In the genomic region with DNA sequence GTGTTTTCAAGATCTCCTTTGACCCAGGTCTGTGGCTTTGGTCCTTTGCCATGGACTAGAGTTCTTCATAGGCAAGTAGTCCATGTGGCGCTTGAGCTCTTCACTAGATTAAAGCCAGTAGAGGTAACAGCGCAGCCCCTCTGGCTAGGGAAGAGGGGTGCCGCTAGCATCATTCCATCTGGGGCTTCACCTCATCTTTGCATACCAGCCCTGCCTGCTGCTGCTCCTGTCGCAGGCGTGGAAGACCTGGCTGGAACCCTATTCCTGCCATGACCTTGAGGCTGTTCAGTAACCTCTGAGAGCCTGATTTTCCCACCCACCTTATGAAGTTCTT, we compare ENCODE assay signal across 11 cellular contexts.
DNase-seq lines count a peak whose midpoint lies in the region; ATAC-seq, FAIRE-seq and TF ChIP-seq lines count a peak whose summit lies in the region.
"Had no signal": no experiment of that assay in that cellular context is flagged by ENCODE, and none has a peak within 500 bp of the region (broad histone marks: within the 10 kb centered on the region; RNA-seq: fewer than 3 reads in every experiment).

No MANE protein-coding gene starts in this region.

- H3K36me3 Mint-ChIP-seq in CD4-positive, alpha-beta T cell (ENCODE audit: low read depth): no peaks in the 10 kb centered on the region
- H3K36me3 Mint-ChIP-seq in IgD-negative memory B cell: peaks cover 6% of the 10 kb centered on the region
- peaks cover 5% of the 10 kb centered on the region for H3K36me3 Mint-ChIP-seq in astrocyte (ENCODE audit: low read depth, unreplicated experiment)
- H3K36me3 Mint-ChIP-seq in nephron (ENCODE audit: low read depth): peaks cover 11% of the 10 kb centered on the region

- TF ChIP-seq CTCF in CD4-positive, alpha-beta T cell (IDR thresholded peaks at IDR 0.05): no peak
- TF ChIP-seq CTCF in astrocyte (IDR thresholded peaks at IDR 0.05; ENCODE audit: insufficient read depth, low read depth, low read length) (no peak), nephron (IDR thresholded peaks at IDR 0.05; ENCODE audit: unreplicated experiment in 3 of 3) (no peak), mammary epithelial cell (conservative IDR thresholded peaks at IDR 0.05 in 1 of 2, IDR thresholded peaks at IDR 0.05 in 1 of 2; ENCODE audit: extremely low read depth in 1 of 2, insufficient read depth in 1 of 2, low read depth in 1 of 2, low read length in 2 of 2) (no peak)

- DNase-seq in CD4-positive, alpha-beta T cell: no peak
- DNase-seq in astrocyte (ENCODE audit: low read depth) (no peak), 8988T (no peak), mammary epithelial cell (no peak), occipital lobe (lab: John Stamatoyannopoulos, UW) (no peak)
- DNase-seq: NCI-H774, SHP77 treated with DMSO at 0.1 percent for 48 hours had no signal

- dilution Hi-C loops in mammary epithelial cell (cut with HindIII; ENCODE audit: low sequenced_read_pairs): loop anchor here (5.0 kb wide), 1 partner anchor 52 kb away; no protein-coding TSS in a partner anchor

- H3K79me2 ChIP-seq in astrocyte (ENCODE audit: insufficient read depth, low read length) (no peaks in the 10 kb centered on the region), mammary epithelial cell (ENCODE audit: insufficient read depth, low read length) (no peaks in the 10 kb centered on the region)

- no peaks in the 10 kb centered on the region for H3K36me3 ChIP-seq in astrocyte (ENCODE audit: insufficient read depth, low read length)
- H3K36me3 ChIP-seq in mammary epithelial cell (ENCODE audit: insufficient read depth, low read length): no peaks in the 10 kb centered on the region

- H3K4me3 ChIP-seq in astrocyte (ENCODE audit: insufficient read depth, low read depth, low read length) (no peak overlapping the region), mammary epithelial cell (replicated peaks in 1 of 3; ENCODE audit: insufficient read depth in 1 of 3, low read depth in 2 of 3, low read length in 3 of 3) (no peak overlapping the region)

- H3K27me3 Mint-ChIP-seq in CD4-positive, alpha-beta T cell: no peaks in the 10 kb centered on the region
- H3K27me3 Mint-ChIP-seq in IgD-negative memory B cell (no peaks in the 10 kb centered on the region), astrocyte (ENCODE audit: low read depth, unreplicated experiment) (no peaks in the 10 kb centered on the region), nephron (ENCODE audit: low read depth) (peaks cover 55% of the 10 kb centered on the region)

- H3K27ac ChIP-seq in CD4-positive, alpha-beta T cell (ENCODE audit: low read depth, low read length): no peak overlapping the region
- H3K27ac ChIP-seq in astrocyte (ENCODE audit: low read depth, low read length) (peak overlapping the region; percentile 77), mammary epithelial cell (ENCODE audit: insufficient read depth, low read depth, low read length) (no peak overlapping the region)
- H3K27ac ChIP-seq: VCaP had no signal

- H3K9me3 Mint-ChIP-seq in CD4-positive, alpha-beta T cell: no peaks in the 10 kb centered on the region
- H3K9me3 Mint-ChIP-seq in IgD-negative memory B cell (no peaks in the 10 kb centered on the region), astrocyte (ENCODE audit: unreplicated experiment) (no peaks in the 10 kb centered on the region), nephron (no peaks in the 10 kb centered on the region)

- H3K9me3 ChIP-seq in CD4-positive, alpha-beta T cell (ENCODE audit: control insufficient read depth, low read length): no peaks in the 10 kb centered on the region
- no peaks in the 10 kb centered on the region for H3K9me3 ChIP-seq in astrocyte (ENCODE audit: insufficient read depth, low read depth, low read length)
- no peaks in the 10 kb centered on the region for H3K9me3 ChIP-seq in mammary epithelial cell (replicated peaks; ENCODE audit: insufficient read depth, low read length)

- intact Hi-C loops in CD4-positive, alpha-beta T cell (cut with DNase I, micrococcal nuclease): no loop called here
- intact Hi-C loops in mammary epithelial cell (cut with micrococcal nuclease): no loop called here

- peak overlapping the region; percentile 68 for H3K27ac Mint-ChIP-seq in CD4-positive, alpha-beta T cell
- H3K27ac Mint-ChIP-seq in IgD-negative memory B cell (peak overlapping the region in 2 of 3 donors; percentile 53 to 59), astrocyte (ENCODE audit: unreplicated experiment) (no peak overlapping the region), nephron (peak overlapping the region; percentile 76 to 94 (median 88))

- H3K9ac ChIP-seq in astrocyte (ENCODE audit: low read length) (peak overlapping the region; percentile 77), mammary epithelial cell (ENCODE audit: insufficient read depth, low read length) (no peak overlapping the region)

- ATAC-seq in CD4-positive, alpha-beta T cell (ENCODE audit: poor library complexity): no peak
- ATAC-seq in HG03342 (IDR thresholded peaks at IDR 0.05; ENCODE audit: unreplicated experiment): no peak

- in situ Hi-C loops in mammary epithelial cell (cut with MboI; ENCODE audit: low sequenced_read_pairs in 2 of 2): no loop called here

- peak overlapping the region; percentile 74 for H3K4me3 Mint-ChIP-seq in CD4-positive, alpha-beta T cell
- H3K4me3 Mint-ChIP-seq in IgD-negative memory B cell (peak overlapping the region in 1 of 4 donors; percentile 54), astrocyte (ENCODE audit: unreplicated experiment) (no peak overlapping the region), nephron (no peak overlapping the region)

- FAIRE-seq in astrocyte (lab: Jason Lieb, UNC): no peak

- H3K4me2 ChIP-seq in astrocyte (ENCODE audit: low read length) (peak overlapping the region; percentile 77), mammary epithelial cell (ENCODE audit: insufficient read depth, low read depth, low read length) (no peak overlapping the region)

- no peaks in the 10 kb centered on the region for H4K20me1 ChIP-seq in astrocyte (ENCODE audit: insufficient read depth, low read length)
- no peaks in the 10 kb centered on the region for H4K20me1 ChIP-seq in mammary epithelial cell (ENCODE audit: insufficient read depth, low read length)

- WGBS in mammary epithelial cell (ENCODE audit: low coverage, missing lambda C conversion rate): 87% methylated on average over 2 of the region's 5 CpGs

- POLR2A ChIA-PET in CD4-positive, alpha-beta T cell (lab: Charles Lee): interaction anchor here (0.9 to 1.1 kb wide), 3 partner anchors 11 to 14 kb away, joined by 3 to 5 read pairs (median 3); no protein-coding TSS in a partner anchor

- no peaks in the 10 kb centered on the region for H3K27me3 ChIP-seq in CD4-positive, alpha-beta T cell (ENCODE audit: control insufficient read depth, insufficient read depth, low read length)
- H3K27me3 ChIP-seq in astrocyte (ENCODE audit: insufficient read depth, low read length) (no peaks in the 10 kb centered on the region), mammary epithelial cell (ENCODE audit: insufficient read depth, low read length) (no peaks in the 10 kb centered on the region)

- CTCF ChIA-PET in CD4-positive, alpha-beta T cell (lab: Charles Lee): interaction anchor here (1.0 kb wide), 1 partner anchor 211 kb away, joined by 4 read pairs; no protein-coding TSS in a partner anchor
- CTCF ChIA-PET in mammary epithelial cell (lab: Charles Lee; ENCODE audit: low non-redundant PET): no interaction called here

- no peak overlapping the region for H2AFZ ChIP-seq in astrocyte (ENCODE audit: low read depth, low read length)
- H2AFZ ChIP-seq in mammary epithelial cell (ENCODE audit: low read depth, low read length): no peak overlapping the region

- H3K4me1 ChIP-seq in astrocyte (ENCODE audit: insufficient read depth, low read length): peaks cover 23% of the 10 kb centered on the region
- H3K4me1 ChIP-seq in mammary epithelial cell (ENCODE audit: insufficient read depth, low read length): peaks cover 5% of the 10 kb centered on the region

- peaks cover 74% of the 10 kb centered on the region for H3K4me1 Mint-ChIP-seq in CD4-positive, alpha-beta T cell (ENCODE audit: low read depth)
- H3K4me1 Mint-ChIP-seq in IgD-negative memory B cell: peaks cover 21 to 36% (median 26%) of the 10 kb centered on the region in 3 donors
- peaks cover 12% of the 10 kb centered on the region for H3K4me1 Mint-ChIP-seq in astrocyte (ENCODE audit: low read depth, unreplicated experiment)
- peaks cover 27% of the 10 kb centered on the region for H3K4me1 Mint-ChIP-seq in nephron

- BruUV-seq in mammary epithelial cell (replicated peaks; lab: Mats Ljungman, UMichigan): no TSS peak
